Comparison of ENCODE assay signal across 1 cellular context in genomic region chr1:116826818-116827606, GRCh38.
TF ChIP-seq lines count a peak whose summit lies in the region.

No MANE protein-coding gene starts in this region.

TF ChIP-seq in K562, 482 proteins besides CTCF, POLR2A, EP300 and RAD21 (continued from another document and continues in another):
- peak; percentile 98 for TF ChIP-seq ETV1 (tag; conservative IDR thresholded peaks at IDR 0.05; ENCODE audit: low read depth)
- no peak for TF ChIP-seq FOXJ2 (tag; IDR thresholded peaks at IDR 0.05)
- peak; percentile 46 for TF ChIP-seq SP1 (CRISPR knock-in tag; IDR thresholded peaks at IDR 0.05)
- TF ChIP-seq RBM17 (IDR thresholded peaks at IDR 0.05; ENCODE audit: borderline replicate concordance, low read depth, low read length): no peak
- TF ChIP-seq PPARD (CRISPR knock-in tag; IDR thresholded peaks at IDR 0.05): no peak
- TF ChIP-seq POLR3G (IDR thresholded peaks at IDR 0.05; ENCODE audit: extremely low read depth, insufficient read length, insufficient replicate concordance): no peak
- no peak for TF ChIP-seq CREBBP (IDR thresholded peaks at IDR 0.05; ENCODE audit: low read depth, low read length)
- TF ChIP-seq ZNF324 (CRISPR knock-in tag; IDR thresholded peaks at IDR 0.05): no peak
- no peak; the same call in 1 of the 2 replicates for TF ChIP-seq ZNF121 (CRISPR knock-in tag; conservative IDR thresholded peaks at IDR 0.05)
- no peak for TF ChIP-seq ZNF12 (CRISPR knock-in tag; IDR thresholded peaks at IDR 0.05)
- TF ChIP-seq, protein P1, sequence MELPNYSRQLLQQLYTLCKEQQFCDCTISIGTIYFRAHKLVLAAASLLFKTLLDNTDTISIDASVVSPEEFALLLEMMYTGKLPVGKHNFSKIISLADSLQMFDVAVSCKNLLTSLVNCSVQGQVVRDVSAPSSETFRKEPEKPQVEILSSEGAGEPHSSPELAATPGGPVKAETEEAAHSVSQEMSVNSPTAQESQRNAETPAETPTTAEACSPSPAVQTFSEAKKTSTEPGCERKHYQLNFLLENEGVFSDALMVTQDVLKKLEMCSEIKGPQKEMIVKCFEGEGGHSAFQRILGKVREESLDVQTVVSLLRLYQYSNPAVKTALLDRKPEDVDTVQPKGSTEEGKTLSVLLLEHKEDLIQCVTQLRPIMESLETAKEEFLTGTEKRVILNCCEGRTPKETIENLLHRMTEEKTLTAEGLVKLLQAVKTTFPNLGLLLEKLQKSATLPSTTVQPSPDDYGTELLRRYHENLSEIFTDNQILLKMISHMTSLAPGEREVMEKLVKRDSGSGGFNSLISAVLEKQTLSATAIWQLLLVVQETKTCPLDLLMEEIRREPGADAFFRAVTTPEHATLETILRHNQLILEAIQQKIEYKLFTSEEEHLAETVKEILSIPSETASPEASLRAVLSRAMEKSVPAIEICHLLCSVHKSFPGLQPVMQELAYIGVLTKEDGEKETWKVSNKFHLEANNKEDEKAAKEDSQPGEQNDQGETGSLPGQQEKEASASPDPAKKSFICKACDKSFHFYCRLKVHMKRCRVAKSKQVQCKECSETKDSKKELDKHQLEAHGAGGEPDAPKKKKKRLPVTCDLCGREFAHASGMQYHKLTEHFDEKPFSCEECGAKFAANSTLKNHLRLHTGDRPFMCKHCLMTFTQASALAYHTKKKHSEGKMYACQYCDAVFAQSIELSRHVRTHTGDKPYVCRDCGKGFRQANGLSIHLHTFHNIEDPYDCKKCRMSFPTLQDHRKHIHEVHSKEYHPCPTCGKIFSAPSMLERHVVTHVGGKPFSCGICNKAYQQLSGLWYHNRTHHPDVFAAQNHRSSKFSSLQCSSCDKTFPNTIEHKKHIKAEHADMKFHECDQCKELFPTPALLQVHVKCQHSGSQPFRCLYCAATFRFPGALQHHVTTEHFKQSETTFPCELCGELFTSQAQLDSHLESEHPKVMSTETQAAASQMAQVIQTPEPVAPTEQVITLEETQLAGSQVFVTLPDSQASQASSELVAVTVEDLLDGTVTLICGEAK (IDR thresholded peaks at IDR 0.05): peak; percentile 82
- TF ChIP-seq, protein P1 (CRISPR knock-in tag; IDR thresholded peaks at IDR 0.05): no peak
- TF ChIP-seq CREB3 (tag; conservative IDR thresholded peaks at IDR 0.05; ENCODE audit: low read depth): peak; percentile 83
- TF ChIP-seq ZNF584 (CRISPR knock-in tag; IDR thresholded peaks at IDR 0.05; ENCODE audit: low read depth): peak; percentile 78
- TF ChIP-seq, protein P2, sequence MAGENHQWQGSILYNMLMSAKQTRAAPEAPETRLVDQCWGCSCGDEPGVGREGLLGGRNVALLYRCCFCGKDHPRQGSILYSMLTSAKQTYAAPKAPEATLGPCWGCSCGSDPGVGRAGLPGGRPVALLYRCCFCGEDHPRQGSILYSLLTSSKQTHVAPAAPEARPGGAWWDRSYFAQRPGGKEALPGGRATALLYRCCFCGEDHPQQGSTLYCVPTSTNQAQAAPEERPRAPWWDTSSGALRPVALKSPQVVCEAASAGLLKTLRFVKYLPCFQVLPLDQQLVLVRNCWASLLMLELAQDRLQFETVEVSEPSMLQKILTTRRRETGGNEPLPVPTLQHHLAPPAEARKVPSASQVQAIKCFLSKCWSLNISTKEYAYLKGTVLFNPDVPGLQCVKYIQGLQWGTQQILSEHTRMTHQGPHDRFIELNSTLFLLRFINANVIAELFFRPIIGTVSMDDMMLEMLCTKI (IDR thresholded peaks at IDR 0.05; ENCODE audit: partially characterized antibody): no peak
- TF ChIP-seq ZNF609 (CRISPR knock-in tag; IDR thresholded peaks at IDR 0.05; ENCODE audit: borderline replicate concordance): no peak
- no peak for TF ChIP-seq HCFC1 (IDR thresholded peaks at IDR 0.05; ENCODE audit: low read depth, low read length)
- no peak for TF ChIP-seq BDP1 (IDR thresholded peaks at IDR 0.05; ENCODE audit: insufficient read depth, insufficient read length)
- TF ChIP-seq, protein P3, sequence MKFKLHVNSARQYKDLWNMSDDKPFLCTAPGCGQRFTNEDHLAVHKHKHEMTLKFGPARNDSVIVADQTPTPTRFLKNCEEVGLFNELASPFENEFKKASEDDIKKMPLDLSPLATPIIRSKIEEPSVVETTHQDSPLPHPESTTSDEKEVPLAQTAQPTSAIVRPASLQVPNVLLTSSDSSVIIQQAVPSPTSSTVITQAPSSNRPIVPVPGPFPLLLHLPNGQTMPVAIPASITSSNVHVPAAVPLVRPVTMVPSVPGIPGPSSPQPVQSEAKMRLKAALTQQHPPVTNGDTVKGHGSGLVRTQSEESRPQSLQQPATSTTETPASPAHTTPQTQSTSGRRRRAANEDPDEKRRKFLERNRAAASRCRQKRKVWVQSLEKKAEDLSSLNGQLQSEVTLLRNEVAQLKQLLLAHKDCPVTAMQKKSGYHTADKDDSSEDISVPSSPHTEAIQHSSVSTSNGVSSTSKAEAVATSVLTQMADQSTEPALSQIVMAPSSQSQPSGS (CRISPR knock-in tag; IDR thresholded peaks at IDR 0.05): no peak
- peak; percentile 67 for TF ChIP-seq TCF3 (CRISPR knock-in tag; IDR thresholded peaks at IDR 0.05)
- peak; percentile 56 for TF ChIP-seq NCOR1 (IDR thresholded peaks at IDR 0.05)
- peak; percentile 45; the same call in 1 of the 2 replicates for TF ChIP-seq NFIC (IDR thresholded peaks at IDR 0.05)
- no peak for TF ChIP-seq ZNF778 (CRISPR knock-in tag; IDR thresholded peaks at IDR 0.05)
- no peak for TF ChIP-seq PTRF (tag; IDR thresholded peaks at IDR 0.05)
- peak; percentile 82 for TF ChIP-seq L3MBTL2 (IDR thresholded peaks at IDR 0.05)
- TF ChIP-seq NR3C1 (CRISPR knock-in tag; IDR thresholded peaks at IDR 0.05): no peak
- TF ChIP-seq THRAP3 (IDR thresholded peaks at IDR 0.05; ENCODE audit: borderline replicate concordance): no peak
- TF ChIP-seq KDM1A (IDR thresholded peaks at IDR 0.05): peak; percentile 76 to 86
- peak; percentile 61; the same call in 1 of the 2 replicates for TF ChIP-seq DDX20 (tag; IDR thresholded peaks at IDR 0.05; ENCODE audit: low read depth)
- TF ChIP-seq MCM3 (IDR thresholded peaks at IDR 0.05): no peak
- TF ChIP-seq, protein P4, sequence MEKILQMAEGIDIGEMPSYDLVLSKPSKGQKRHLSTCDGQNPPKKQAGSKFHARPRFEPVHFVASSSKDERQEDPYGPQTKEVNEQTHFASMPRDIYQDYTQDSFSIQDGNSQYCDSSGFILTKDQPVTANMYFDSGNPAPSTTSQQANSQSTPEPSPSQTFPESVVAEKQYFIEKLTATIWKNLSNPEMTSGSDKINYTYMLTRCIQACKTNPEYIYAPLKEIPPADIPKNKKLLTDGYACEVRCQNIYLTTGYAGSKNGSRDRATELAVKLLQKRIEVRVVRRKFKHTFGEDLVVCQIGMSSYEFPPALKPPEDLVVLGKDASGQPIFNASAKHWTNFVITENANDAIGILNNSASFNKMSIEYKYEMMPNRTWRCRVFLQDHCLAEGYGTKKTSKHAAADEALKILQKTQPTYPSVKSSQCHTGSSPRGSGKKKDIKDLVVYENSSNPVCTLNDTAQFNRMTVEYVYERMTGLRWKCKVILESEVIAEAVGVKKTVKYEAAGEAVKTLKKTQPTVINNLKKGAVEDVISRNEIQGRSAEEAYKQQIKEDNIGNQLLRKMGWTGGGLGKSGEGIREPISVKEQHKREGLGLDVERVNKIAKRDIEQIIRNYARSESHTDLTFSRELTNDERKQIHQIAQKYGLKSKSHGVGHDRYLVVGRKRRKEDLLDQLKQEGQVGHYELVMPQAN (IDR thresholded peaks at IDR 0.05; ENCODE audit: borderline replicate concordance): no peak
- TF ChIP-seq ZNF140 (CRISPR knock-in tag; IDR thresholded peaks at IDR 0.05): no peak
- TF ChIP-seq NFXL1 (CRISPR knock-in tag; IDR thresholded peaks at IDR 0.05): no peak
- TF ChIP-seq, protein P5, sequence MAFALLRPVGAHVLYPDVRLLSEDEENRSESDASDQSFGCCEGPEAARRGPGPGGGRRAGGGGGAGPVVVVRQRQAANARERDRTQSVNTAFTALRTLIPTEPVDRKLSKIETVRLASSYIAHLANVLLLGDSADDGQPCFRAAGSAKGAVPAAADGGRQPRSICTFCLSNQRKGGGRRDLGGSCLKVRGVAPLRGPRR (CRISPR knock-in tag; IDR thresholded peaks at IDR 0.05): no peak
- no peak; the same call in 1 of the 2 replicates for TF ChIP-seq ZNF445 (CRISPR knock-in tag; IDR thresholded peaks at IDR 0.05; ENCODE audit: low read depth)
- TF ChIP-seq SOX6 (IDR thresholded peaks at IDR 0.05): peak; percentile 61
- TF ChIP-seq, protein P6, sequence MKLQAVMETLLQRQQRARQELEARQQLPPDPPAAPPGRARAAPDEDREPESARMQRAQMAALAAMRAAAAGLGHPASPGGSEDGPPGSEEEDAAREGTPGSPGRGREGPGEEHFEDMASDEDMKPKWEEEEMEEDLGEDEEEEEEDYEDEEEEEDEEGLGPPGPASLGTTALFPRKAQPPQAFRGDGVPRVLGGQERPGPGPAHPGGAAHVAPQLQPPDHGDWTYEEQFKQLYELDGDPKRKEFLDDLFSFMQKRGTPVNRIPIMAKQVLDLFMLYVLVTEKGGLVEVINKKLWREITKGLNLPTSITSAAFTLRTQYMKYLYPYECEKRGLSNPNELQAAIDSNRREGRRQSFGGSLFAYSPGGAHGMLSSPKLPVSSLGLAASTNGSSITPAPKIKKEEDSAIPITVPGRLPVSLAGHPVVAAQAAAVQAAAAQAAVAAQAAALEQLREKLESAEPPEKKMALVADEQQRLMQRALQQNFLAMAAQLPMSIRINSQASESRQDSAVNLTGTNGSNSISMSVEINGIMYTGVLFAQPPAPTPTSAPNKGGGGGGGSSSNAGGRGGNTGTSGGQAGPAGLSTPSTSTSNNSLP (IDR thresholded peaks at IDR 0.05; ENCODE audit: borderline replicate concordance, low read depth, low read length): no peak
- TF ChIP-seq RB1 (IDR thresholded peaks at IDR 0.05; ENCODE audit: low read depth): no peak
